20 cellular contexts compared by ENCODE assay signal in the genomic region with DNA sequence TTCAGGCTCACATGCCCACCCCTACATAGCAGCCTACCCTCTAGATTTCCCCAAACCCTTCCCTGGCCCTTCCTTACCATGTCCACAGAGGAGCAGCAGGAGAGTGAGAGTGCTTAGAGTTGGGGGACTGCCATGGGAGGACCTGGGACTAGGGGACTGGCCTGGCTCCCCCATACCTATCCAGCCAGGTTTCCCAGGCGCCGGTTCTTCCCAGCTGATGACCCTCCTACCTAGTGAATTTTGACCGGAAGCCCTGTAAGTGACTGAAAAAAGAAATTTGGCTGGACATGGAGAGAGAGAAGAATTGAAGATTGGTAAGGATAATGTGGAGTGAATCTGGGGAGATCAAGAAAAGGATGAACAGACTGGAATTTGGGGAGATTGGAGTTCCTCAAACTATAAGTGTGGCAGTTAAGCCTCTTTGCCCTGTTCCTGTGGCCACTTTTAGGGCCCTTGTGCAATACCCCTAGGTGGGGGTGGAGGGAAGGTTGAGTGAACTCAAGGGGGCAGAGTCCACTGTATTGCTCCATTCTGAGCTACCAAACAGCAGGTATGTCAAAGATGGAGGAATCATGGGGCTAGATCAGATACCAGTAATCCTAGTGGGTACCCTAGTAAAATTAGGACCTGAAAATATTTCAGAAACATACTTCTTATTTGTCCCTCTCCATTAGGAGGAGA. TPM values are rescaled to one million over a fixed set of nuclear protein-coding genes. Genes with fewer than 3 reads are reported as not detected.
DNase-seq lines count a peak whose midpoint lies in the region; ATAC-seq and TF ChIP-seq lines count a peak whose summit lies in the region.
"Had no signal": no experiment of that assay in that cellular context is flagged by ENCODE, and none has a peak within 500 bp of the region (broad histone marks: within the 10 kb centered on the region; RNA-seq: fewer than 3 reads in every experiment).

No MANE protein-coding gene starts in this region.

- no peaks in the 10 kb centered on the region for H3K36me3 Mint-ChIP-seq in WTC11
- no peaks in the 10 kb centered on the region for H3K36me3 Mint-ChIP-seq in stimulated activated naive B cell treated with anti-CD40 and anti-IgM and Interleukin-4, amounts not matched to agents 10 μg/mL and 1 μg/mL and 100 μg/mL, for 72 hours

- peaks cover 69% of the 10 kb centered on the region for H3K27me3 Mint-ChIP-seq in WTC11 (ENCODE audit: low read depth)
- H3K27me3 Mint-ChIP-seq in stimulated activated naive B cell treated with anti-CD40 and anti-IgM and Interleukin-4, amounts not matched to agents 10 μg/mL and 1 μg/mL and 100 μg/mL, for 72 hours = peaks cover 47 to 55% of the 10 kb centered on the region in 2 donors

- H3K27ac Mint-ChIP-seq in WTC11 = no peak overlapping the region
- peak overlapping the region; percentile 42 for H3K27ac Mint-ChIP-seq in stimulated activated naive B cell treated with anti-CD40 and anti-IgM and Interleukin-4, amounts not matched to agents 10 μg/mL and 1 μg/mL and 100 μg/mL, for 72 hours
- H3K27ac Mint-ChIP-seq: stimulated activated naive CD8-positive, alpha-beta T cell treated with anti-CD3 and anti-CD28 coated beads, Interleukin-15, Interleukin-2, amounts not matched to agents 100 ng/mL and 50 ng/mL, for 24 hours had no signal

- no peak for DNase-seq in left ventricle myocardium inferior
- no peak for DNase-seq in Right ventricle myocardium inferior (ENCODE audit: missing footprints)
- DNase-seq in WTC11 (ENCODE audit: low spot score) = no peak
- no peak for DNase-seq in left lung
- no peak for DNase-seq in stimulated activated naive B cell treated with anti-CD40 and anti-IgM and Interleukin-4, amounts not matched to agents 10 μg/mL and 1 μg/mL and 100 μg/mL, for 72 hours
- no peak for DNase-seq in DMS 273 treated with DMSO at 0.1 percent for 48 hours (lab: John Stamatoyannopoulos, UW)
- no peak for DNase-seq in D341Med (ENCODE audit: low spot score)
- DNase-seq in activated T-cell treated with anti-CD3 and anti-CD28 coated beads, Interleukin-2, amount 50 U/mL, for 1 hour = no peak
- DNase-seq: activated CD4-positive, alpha-beta T cell treated with anti-CD3 and anti-CD28 coated beads, Interleukin-2, amount 50 U/mL, for 1 hour; foreskin melanocyte; GDM1; IMR-90; NCI-H1105; NCI-H2171; occipital lobe; SIG-M5; spleen; T1000 had no signal

- peaks cover 15% of the 10 kb centered on the region for H3K4me1 Mint-ChIP-seq in WTC11
- peaks cover 12 to 16% of the 10 kb centered on the region in 2 donors for H3K4me1 Mint-ChIP-seq in stimulated activated naive B cell treated with anti-CD40 and anti-IgM and Interleukin-4, amounts not matched to agents 10 μg/mL and 1 μg/mL and 100 μg/mL, for 72 hours

- ATAC-seq in Right ventricle myocardium inferior = no peak
- peak; percentile 22; the same call in 1 of the 2 replicates for ATAC-seq in WTC11
- ATAC-seq in left lung = peak; percentile 19
- no peak for ATAC-seq in stimulated activated naive B cell treated with anti-CD40 and anti-IgM and Interleukin-4, amounts not matched to agents 10 μg/mL and 1 μg/mL and 100 μg/mL, for 72 hours (replicated peaks)

- no peaks in the 10 kb centered on the region for H3K36me3 ChIP-seq in left ventricle myocardium inferior
- no peaks in the 10 kb centered on the region for H3K36me3 ChIP-seq in left lung
- H3K36me3 ChIP-seq: spleen had no signal

- H3K27ac ChIP-seq in left ventricle myocardium inferior (replicated peaks) (peak overlapping the region; percentile 85), left lung (no peak overlapping the region)
- H3K27ac ChIP-seq: spleen had no signal

- CTCF ChIA-PET in WTC11 (lab: Charles Lee) = interaction anchor here (0.7 to 6.5 kb wide), 9 partner anchors 11 to 174 kb away, joined by 3 to 34 read pairs (median 6); a partner anchor contains a TSS

- no peaks in the 10 kb centered on the region for H3K9me3 Mint-ChIP-seq in WTC11
- H3K9me3 Mint-ChIP-seq in stimulated activated naive B cell treated with anti-CD40 and anti-IgM and Interleukin-4, amounts not matched to agents 10 μg/mL and 1 μg/mL and 100 μg/mL, for 72 hours = no peaks in the 10 kb centered on the region
- H3K9me3 Mint-ChIP-seq: stimulated activated naive CD8-positive, alpha-beta T cell treated with anti-CD3 and anti-CD28 coated beads, Interleukin-15, Interleukin-2, amounts not matched to agents 100 ng/mL and 50 ng/mL, for 24 hours had no signal

- peak overlapping the region; percentile 68 for H3K4me3 Mint-ChIP-seq in WTC11
- peak overlapping the region; percentile 55 to 64 for H3K4me3 Mint-ChIP-seq in stimulated activated naive B cell treated with anti-CD40 and anti-IgM and Interleukin-4, amounts not matched to agents 10 μg/mL and 1 μg/mL and 100 μg/mL, for 72 hours
- H3K4me3 Mint-ChIP-seq: stimulated activated naive CD8-positive, alpha-beta T cell treated with anti-CD3 and anti-CD28 coated beads, Interleukin-15, Interleukin-2, amounts not matched to agents 100 ng/mL and 50 ng/mL, for 24 hours had no signal

- POLR2A ChIA-PET in WTC11 (lab: Charles Lee) = interaction anchor here (0.6 to 0.7 kb wide), 2 partner anchors 18 to 21 kb away, joined by 3 to 8 read pairs; no protein-coding TSS in a partner anchor

- H3K27me3 ChIP-seq in left ventricle myocardium inferior (ENCODE audit: low read depth) (peaks cover 28% of the 10 kb centered on the region), left lung (peaks cover 17 to 40% of the 10 kb centered on the region in 2 donors)

- TF ChIP-seq CTCF in left ventricle myocardium inferior (IDR thresholded peaks at IDR 0.05; ENCODE audit: borderline replicate concordance) = no peak
- TF ChIP-seq CTCF in WTC11 (IDR thresholded peaks at IDR 0.05) = no peak
- no peak for TF ChIP-seq CTCF in left lung (IDR thresholded peaks at IDR 0.05)

- H3K9me3 ChIP-seq in left ventricle myocardium inferior (replicated peaks) = no peaks in the 10 kb centered on the region
- no peaks in the 10 kb centered on the region for H3K9me3 ChIP-seq in left lung
- H3K9me3 ChIP-seq: spleen had no signal

- H3K4me3 ChIP-seq in left ventricle myocardium inferior (peak overlapping the region; percentile 61), left lung (no peak overlapping the region)

- intact Hi-C loops in left ventricle myocardium inferior (cut with micrococcal nuclease) (no loop called here), Right ventricle myocardium inferior (cut with DNase I) (no loop called here), left lung (cut with DNase I) (no loop called here)

- H3K4me1 ChIP-seq in left ventricle myocardium inferior (peaks cover 22% of the 10 kb centered on the region), left lung (peaks cover 0 to 10% of the 10 kb centered on the region in 2 donors)

TF ChIP-seq in WTC11, 78 proteins besides CTCF, POLR2A, EP300 and RAD21:
- no peak for TF ChIP-seq GRHL2 (CRISPR knock-in tag; IDR thresholded peaks at IDR 0.05; ENCODE audit: insufficient replicate concordance, severe bottlenecking)
- TF ChIP-seq ESRRA (CRISPR knock-in tag; IDR thresholded peaks at IDR 0.05; ENCODE audit: borderline replicate concordance) = no peak
- no peak for TF ChIP-seq MXD4 (CRISPR knock-in tag; IDR thresholded peaks at IDR 0.05; ENCODE audit: borderline replicate concordance)
- no peak for TF ChIP-seq SMAD4 (CRISPR knock-in tag; IDR thresholded peaks at IDR 0.05)
- TF ChIP-seq GABPB1 (CRISPR knock-in tag; IDR thresholded peaks at IDR 0.05) = peak; percentile 49; the same call in 1 of the 2 replicates

RNA-seq across cellular contexts. Expression of a gene that starts 1.3 kb away (rescaled TPM):
- total RNA-seq in left ventricle myocardium inferior (90.3 TPM), Right ventricle myocardium inferior (71.0 TPM), WTC11 (2021) (0.23 to 0.50 TPM (median 0.31 TPM) in 3 replicates), left lung (not detected)
- total RNA-seq: chondrocyte, IMR-90, occipital lobe, spleen had no signal

RNA-seq across cellular contexts. Expression of a gene that starts 23.8 kb away (rescaled TPM):
- 753 TPM for total RNA-seq in left ventricle myocardium inferior
- 1,017 TPM for total RNA-seq in Right ventricle myocardium inferior
- 56.7 to 76.8 TPM (median 73.8 TPM) in 3 replicates for total RNA-seq in WTC11 (2021)
- total RNA-seq in left lung = 100 to 1,000 TPM; 380 to 422 TPM

RNA-seq across cellular contexts. Expression of a gene that starts 55.7 kb away (rescaled TPM):
- total RNA-seq in left ventricle myocardium inferior = 45.6 TPM
- total RNA-seq in Right ventricle myocardium inferior = 49.1 TPM
- 3.8 to 8.3 TPM (median 6.7 TPM) in 3 replicates for total RNA-seq in WTC11 (2021)
- total RNA-seq in left lung = 10 to 100 TPM; 19.6 to 20.8 TPM

RNA-seq across cellular contexts. Expression of a gene that starts 55.8 kb away (rescaled TPM):
- 0.66 TPM for total RNA-seq in left ventricle myocardium inferior
- total RNA-seq in Right ventricle myocardium inferior = 0.62 TPM
- total RNA-seq in WTC11 (2021) = 0.21 to 0.44 TPM (median 0.22 TPM) in 3 replicates
- total RNA-seq in left lung = 1 to 10 TPM in 1 of 2 donors, under 1 TPM in 1; 0.82 to 1.2 TPM

Comparison
In these comparisons a context has a peak if more than half of its experiments do, and no peak if none do; other contexts are left out.
1. ATAC-seq: peak in WTC11 (single experiment) and left lung (single experiment); none in Right ventricle myocardium inferior (single experiment) and stimulated activated naive B cell treated with anti-CD40 and anti-IgM and Interleukin-4, amounts not matched to agents 10 μg/mL and 1 μg/mL and 100 μg/mL, for 72 hours (0 of 2).
2. RNA of a gene that starts 1.3 kb away (total RNA-seq): 90.3 TPM in left ventricle myocardium inferior (single experiment) and 71.0 TPM in Right ventricle myocardium inferior (single experiment); 0.23 to 0.50 TPM in WTC11 and not detected in left lung; every median in the first group is over 10 times any median in the second.